ENCODE assay signal across 8 cellular contexts in genomic region chr3:169813757-169814517, GRCh38. TPM values are rescaled to one million over a fixed set of nuclear protein-coding genes. Genes with fewer than 3 reads are reported as not detected.
DNase-seq lines count a peak whose midpoint lies in the region; ATAC-seq and TF ChIP-seq lines count a peak whose summit lies in the region.

No MANE protein-coding gene starts in this region.

- in situ Hi-C loops in Panc1 (cut with HindIII; ENCODE audit: low pct_unique_long_range_greater_than_20kb, low sequenced_read_pairs): no loop called here

- H3K4me1 Mint-ChIP-seq in CD4-positive, CD25-positive, alpha-beta regulatory T cell: peaks cover 12 to 29% (median 14%) of the 10 kb centered on the region in 4 donors

- peak; percentile 79 for TF ChIP-seq CTCF in Panc1 (IDR thresholded peaks at IDR 0.05)

- BruUV-seq in Panc1 (replicated peaks; lab: Mats Ljungman, UMichigan): no TSS peak

- H3K27ac ChIP-seq in CD4-positive, CD25-positive, alpha-beta regulatory T cell (ENCODE audit: insufficient read depth, low read length, poor library complexity, severe bottlenecking): no peak overlapping the region
- H3K27ac ChIP-seq in Panc1 (ENCODE audit: low read length) (no peak overlapping the region; the same call in 1 of the 2 replicates), iPS-20b (ENCODE audit: low read length) (no peak overlapping the region)

- peak overlapping the region; percentile 86 to 93 (median 87) for H3K4me3 Mint-ChIP-seq in CD4-positive, CD25-positive, alpha-beta regulatory T cell

- no peaks in the 10 kb centered on the region for H3K36me3 Mint-ChIP-seq in CD4-positive, CD25-positive, alpha-beta regulatory T cell

- POLR2A ChIA-PET in Panc1 (lab: Charles Lee): no interaction called here

- peak; percentile 58 to 91 (median 75) for DNase-seq in CD4-positive, CD25-positive, alpha-beta regulatory T cell
- DNase-seq in Panc1 (ENCODE audit: low read depth, low spot score) (no peak), retina (no peak)
- DNase-seq in activated effector memory CD4-positive, alpha-beta T cell treated with anti-CD3 and anti-CD28 coated beads, Interleukin-2, amount 50 U/mL, for 16 hours: peak; percentile 88
- peak; percentile 57 to 83 for DNase-seq in stimulated activated CD4-positive, alpha-beta T cell treated with anti-CD3 and anti-CD28 coated beads, Interleukin-4, amount 100 ng/mL, for 4 hours

- H3K36me3 ChIP-seq in CD4-positive, CD25-positive, alpha-beta regulatory T cell (ENCODE audit: control insufficient read depth, insufficient read depth, low read length): no peaks in the 10 kb centered on the region
- no peaks in the 10 kb centered on the region for H3K36me3 ChIP-seq in Panc1 (ENCODE audit: control insufficient read depth, insufficient read depth, low read length)
- H3K36me3 ChIP-seq in iPS-20b (ENCODE audit: insufficient read depth, low read depth, low read length): no peaks in the 10 kb centered on the region

- peaks cover 12 to 14% of the 10 kb centered on the region in 2 experiments for H3K9me3 ChIP-seq in CD4-positive, CD25-positive, alpha-beta regulatory T cell (ENCODE audit: control insufficient read depth in 2 of 2, low read length in 2 of 2)
- H3K9me3 ChIP-seq in Panc1 (ENCODE audit: control insufficient read depth, insufficient read depth, low read depth, low read length) (no peaks in the 10 kb centered on the region), iPS-20b (ENCODE audit: insufficient read depth, low read depth, low read length) (peaks cover 5% of the 10 kb centered on the region; the same call in 1 of the 2 replicates)

- H3K4me1 ChIP-seq in CD4-positive, CD25-positive, alpha-beta regulatory T cell (ENCODE audit: control insufficient read depth, insufficient read depth, low read length, poor library complexity, severe bottlenecking): peaks cover 27% of the 10 kb centered on the region
- H3K4me1 ChIP-seq in Panc1 (ENCODE audit: control insufficient read depth, insufficient read depth, low read length): peaks cover 17% of the 10 kb centered on the region; the same call in 1 of the 2 replicates
- peaks cover 10% of the 10 kb centered on the region; the same call in 1 of the 2 replicates for H3K4me1 ChIP-seq in iPS-20b (ENCODE audit: insufficient read depth, low read length)

- H3K4me3 ChIP-seq in CD4-positive, CD25-positive, alpha-beta regulatory T cell (ENCODE audit: low read depth, low read length): peak overlapping the region; percentile 80
- peak overlapping the region; percentile 39 to 60 for H3K4me3 ChIP-seq in Panc1 (ENCODE audit: low read depth in 2 of 2, low read length in 2 of 2)
- peak overlapping the region; percentile 88; the same call in 1 of the 2 replicates for H3K4me3 ChIP-seq in iPS-20b (ENCODE audit: low read length)

- H3K9me3 Mint-ChIP-seq in CD4-positive, CD25-positive, alpha-beta regulatory T cell: peaks cover 0 to 14% (median 6%) of the 10 kb centered on the region in 7 donors

- peak; percentile 85 to 87 for ATAC-seq in CD4-positive, CD25-positive, alpha-beta regulatory T cell (ENCODE audit: low read depth in 2 of 2)
- peak; percentile 86 for ATAC-seq in GM19351 (IDR thresholded peaks at IDR 0.05; ENCODE audit: unreplicated experiment)
- peak; percentile 94 for ATAC-seq in HG03469 (IDR thresholded peaks at IDR 0.05; ENCODE audit: unreplicated experiment)
- ATAC-seq in Panc1: peak; percentile 54

- intact Hi-C loops in Panc1 (cut with micrococcal nuclease; ENCODE audit: unreplicated experiment): no loop called here

- CTCF ChIA-PET in Panc1 (lab: Charles Lee): no interaction called here

- no peak overlapping the region for H3K9ac ChIP-seq in iPS-20b (ENCODE audit: low read depth, low read length)

- peaks cover 8% of the 10 kb centered on the region for H3K27me3 ChIP-seq in CD4-positive, CD25-positive, alpha-beta regulatory T cell (ENCODE audit: control insufficient read depth, insufficient read depth, low read length)
- H3K27me3 ChIP-seq in Panc1 (ENCODE audit: control insufficient read depth, insufficient read depth, low read length) (peaks cover 6% of the 10 kb centered on the region; the same call in 1 of the 2 replicates), iPS-20b (ENCODE audit: insufficient read depth, low read length) (peaks cover 38% of the 10 kb centered on the region)

- peaks cover 52% of the 10 kb centered on the region for H3K27me3 Mint-ChIP-seq in CD4-positive, CD25-positive, alpha-beta regulatory T cell

- H3K27ac Mint-ChIP-seq in CD4-positive, CD25-positive, alpha-beta regulatory T cell: peak overlapping the region; percentile 62 to 79 (median 70)

RNA-seq across cellular contexts. Expression of gene LRRC34, which starts 1.2 kb away (rescaled TPM):
- not detected for total RNA-seq in CD4-positive, CD25-positive, alpha-beta regulatory T cell
- under 1 TPM in 3 of 4 donors, not detected in 1; 0.06 to 0.62 (median 0.21) TPM for polyA plus RNA-seq in CD4-positive, CD25-positive, alpha-beta regulatory T cell
- total RNA-seq in Panc1 (2021; ENCODE audit: unreplicated experiment): 1.2 TPM
- polyA plus RNA-seq in Panc1 (2012; ENCODE audit: insufficient read length): 1.3 TPM

RNA-seq across cellular contexts. Expression of gene LRRIQ4, which starts 1.3 kb away (rescaled TPM):
- total RNA-seq in CD4-positive, CD25-positive, alpha-beta regulatory T cell: not detected
- polyA plus RNA-seq in CD4-positive, CD25-positive, alpha-beta regulatory T cell: not detected
- not detected for total RNA-seq in Panc1 (2021; ENCODE audit: unreplicated experiment)
- not detected for polyA plus RNA-seq in Panc1 (2012; ENCODE audit: insufficient read length)

RNA-seq across cellular contexts. Expression of gene MYNN, which starts 40.7 kb away (rescaled TPM):
- 25.9 TPM for total RNA-seq in CD4-positive, CD25-positive, alpha-beta regulatory T cell
- 10 to 100 TPM; 12.4 to 20.3 (median 17.7) TPM for polyA plus RNA-seq in CD4-positive, CD25-positive, alpha-beta regulatory T cell
- 16.2 TPM for total RNA-seq in Panc1 (2021; ENCODE audit: unreplicated experiment)
- polyA plus RNA-seq in Panc1 (2012; ENCODE audit: insufficient read length): 8.9 TPM

RNA-seq across cellular contexts. Expression of gene ACTRT3, which starts 44.6 kb away (rescaled TPM):
- total RNA-seq in CD4-positive, CD25-positive, alpha-beta regulatory T cell: not detected
- polyA plus RNA-seq in CD4-positive, CD25-positive, alpha-beta regulatory T cell: under 1 TPM in 2 of 4 donors, not detected in 2; 0.21 to 0.54 TPM
- total RNA-seq in Panc1 (2021; ENCODE audit: unreplicated experiment): 1.7 TPM
- polyA plus RNA-seq in Panc1 (2012; ENCODE audit: insufficient read length): 2.4 TPM

RNA-seq across cellular contexts. Expression of gene TERC, which starts 49.1 kb away (rescaled TPM):
- 2.9 TPM for total RNA-seq in CD4-positive, CD25-positive, alpha-beta regulatory T cell
- polyA plus RNA-seq in CD4-positive, CD25-positive, alpha-beta regulatory T cell: under 1 TPM in 1 of 4 donors, not detected in 3; 0.76 TPM
- 6.0 TPM for total RNA-seq in Panc1 (2021; ENCODE audit: unreplicated experiment)
- 1.6 TPM for polyA plus RNA-seq in Panc1 (2012; ENCODE audit: insufficient read length)

Comparison
In these comparisons a context has a peak if more than half of its experiments do, and no peak if none do; other contexts are left out.
1. DNase-seq: peak in CD4-positive, CD25-positive, alpha-beta regulatory T cell (3 of 3), activated effector memory CD4-positive, alpha-beta T cell treated with anti-CD3 and anti-CD28 coated beads, Interleukin-2, amount 50 U/mL, for 16 hours (single experiment) and stimulated activated CD4-positive, alpha-beta T cell treated with anti-CD3 and anti-CD28 coated beads, Interleukin-4, amount 100 ng/mL, for 4 hours (2 of 2); none in Panc1 (single experiment) and retina (single experiment).
2. Peak in every context shown above with its lines, with median percentiles within 50 percentile points of each other: ATAC-seq and H3K4me3 ChIP-seq.